ENCODE assay signal across 8 cellular contexts in the genomic region with DNA sequence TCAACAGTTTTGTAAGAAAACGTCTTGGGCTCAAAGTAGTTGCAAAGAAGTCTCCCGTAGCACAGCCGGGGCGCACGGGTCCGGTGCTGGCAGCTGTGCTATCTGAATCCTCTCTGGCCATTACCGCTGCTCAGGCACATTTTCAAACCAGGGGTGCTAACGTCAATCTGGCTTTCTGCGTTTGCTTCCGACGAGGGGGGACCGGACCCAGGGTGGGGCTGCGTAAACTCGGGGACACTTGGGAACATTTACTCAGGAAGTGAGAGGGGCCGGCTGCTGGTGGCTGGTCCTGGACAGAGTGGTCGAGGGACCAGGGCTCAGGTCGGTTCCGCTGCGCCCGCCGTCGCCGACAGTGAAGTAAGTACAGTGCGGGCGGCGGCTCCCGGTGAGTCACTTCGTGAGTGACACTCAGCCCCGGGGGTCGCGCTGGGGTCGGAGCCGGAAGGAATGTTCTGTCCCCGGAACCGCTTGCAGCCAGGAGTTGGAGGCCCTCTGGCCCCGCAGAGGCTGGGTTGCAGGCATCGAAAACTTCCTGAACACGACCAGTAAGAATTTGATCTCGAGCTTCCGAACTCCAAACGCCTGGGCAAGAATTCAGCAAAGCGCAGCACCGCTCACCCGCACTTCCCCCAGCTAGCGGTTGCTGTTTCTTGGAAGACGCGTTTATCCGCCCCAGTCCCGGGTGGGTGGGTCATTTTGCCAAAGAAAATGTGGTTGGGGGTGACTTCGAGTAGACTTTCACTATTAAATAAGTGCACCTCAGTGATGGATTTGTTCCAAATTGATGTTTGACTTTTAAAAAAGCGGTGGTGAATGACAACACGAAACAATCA. TPM values are rescaled to one million over a fixed set of nuclear protein-coding genes. Genes with fewer than 3 reads are reported as not detected.
DNase-seq lines count a peak whose midpoint lies in the region; ATAC-seq and TF ChIP-seq lines count a peak whose summit lies in the region.

No MANE protein-coding gene starts in this region.

- DNase-seq in HEK293T (ENCODE audit: extremely low spot score) (peak; percentile 26), epithelial cell of proximal tubule (ENCODE audit: low read depth) (no peak), neural progenitor cell (ENCODE audit: low spot score) (peak; percentile 78), GM19238 (ENCODE audit: insufficient read length, low spot score) (no peak), NCI-H2029 treated with DMSO at 0.1 percent for 48 hours (lab: John Stamatoyannopoulos, UW) (no peak), NCI-H2196 treated with DMSO at 0.1 percent for 48 hours (lab: John Stamatoyannopoulos, UW; ENCODE audit: unreplicated experiment) (no peak)
- DNase-seq in activated CD4-positive, alpha-beta memory T cell treated with anti-CD3 and anti-CD28 coated beads, Interleukin-2, amount 10 ng/mL, durations not matched to agents 7 days and 5 days: peak; percentile 55

- H3K4me1 Mint-ChIP-seq in activated CD4-positive, alpha-beta memory T cell treated with anti-CD3 and anti-CD28 coated beads, Interleukin-2, amount 10 ng/mL, durations not matched to agents 7 days and 5 days: peaks cover 54% of the 10 kb centered on the region
- peaks cover 38% of the 10 kb centered on the region for H3K4me1 Mint-ChIP-seq in neural progenitor cell

- peak overlapping the region; percentile 84 for H3K4me3 Mint-ChIP-seq in activated CD4-positive, alpha-beta memory T cell treated with anti-CD3 and anti-CD28 coated beads, Interleukin-2, amount 10 ng/mL, durations not matched to agents 7 days and 5 days
- H3K4me3 Mint-ChIP-seq in neural progenitor cell: peak overlapping the region; percentile 91

- TF ChIP-seq CTCF in epithelial cell of proximal tubule (conservative IDR thresholded peaks at IDR 0.05; ENCODE audit: low read depth, low read length) (no peak), neural progenitor cell (IDR thresholded peaks at IDR 0.05) (no peak)

- peak overlapping the region; percentile 88 for H3K4me2 ChIP-seq in neural progenitor cell

- H3K4me3 ChIP-seq in epithelial cell of proximal tubule (ENCODE audit: low read depth, low read length) (peak overlapping the region; percentile 7), neural progenitor cell (peak overlapping the region; percentile 52)

- H3K27ac ChIP-seq in neural progenitor cell: no peak overlapping the region

- peaks cover 50% of the 10 kb centered on the region for H4K20me1 ChIP-seq in neural progenitor cell (ENCODE audit: low read depth)

- no peak overlapping the region for H3K9ac ChIP-seq in neural progenitor cell

- H3K36me3 Mint-ChIP-seq in activated CD4-positive, alpha-beta memory T cell treated with anti-CD3 and anti-CD28 coated beads, Interleukin-2, amount 10 ng/mL, durations not matched to agents 7 days and 5 days (ENCODE audit: low read depth): peaks cover 14% of the 10 kb centered on the region
- H3K36me3 Mint-ChIP-seq in neural progenitor cell: no peaks in the 10 kb centered on the region

- peaks cover 39% of the 10 kb centered on the region for H3K27me3 Mint-ChIP-seq in activated CD4-positive, alpha-beta memory T cell treated with anti-CD3 and anti-CD28 coated beads, Interleukin-2, amount 10 ng/mL, durations not matched to agents 7 days and 5 days
- peaks cover 46% of the 10 kb centered on the region for H3K27me3 Mint-ChIP-seq in neural progenitor cell (ENCODE audit: insufficient read depth, low read depth)

- H3K27ac Mint-ChIP-seq in activated CD4-positive, alpha-beta memory T cell treated with anti-CD3 and anti-CD28 coated beads, Interleukin-2, amount 10 ng/mL, durations not matched to agents 7 days and 5 days: peak overlapping the region; percentile 90
- no peak overlapping the region for H3K27ac Mint-ChIP-seq in neural progenitor cell

- H3K79me2 ChIP-seq in neural progenitor cell (ENCODE audit: low read depth): peaks cover 32% of the 10 kb centered on the region

- H2AFZ ChIP-seq in neural progenitor cell (replicated peaks): peak overlapping the region; percentile 58

- peaks cover 21% of the 10 kb centered on the region for H3K4me1 ChIP-seq in neural progenitor cell

- ATAC-seq in HG03469 (IDR thresholded peaks at IDR 0.05; ENCODE audit: unreplicated experiment): no peak

- POLR2A ChIA-PET in HEK293T (lab: Yijun Ruan, JAX): no interaction called here
- POLR2A ChIA-PET in activated CD4-positive, alpha-beta memory T cell treated with anti-CD3 and anti-CD28 coated beads, Interleukin-2, amount 10 ng/mL, durations not matched to agents 7 days and 5 days (lab: Charles Lee): interaction anchor here (0.7 to 8.2 kb wide), 11 partner anchors 35 to 1281 kb away, joined by 3 to 194 read pairs (median 6); partner anchors contain the start of genes COX10 and ELAC2

- H3K36me3 ChIP-seq in neural progenitor cell: no peaks in the 10 kb centered on the region

- H3K9me3 Mint-ChIP-seq in activated CD4-positive, alpha-beta memory T cell treated with anti-CD3 and anti-CD28 coated beads, Interleukin-2, amount 10 ng/mL, durations not matched to agents 7 days and 5 days: no peaks in the 10 kb centered on the region
- no peaks in the 10 kb centered on the region for H3K9me3 Mint-ChIP-seq in neural progenitor cell

- CTCF ChIA-PET in HEK293T (lab: Yijun Ruan, JAX): interaction anchor here (1.0 kb wide), 1 partner anchor 9 kb away, joined by 3 read pairs; no protein-coding TSS in a partner anchor
- CTCF ChIA-PET in activated CD4-positive, alpha-beta memory T cell treated with anti-CD3 and anti-CD28 coated beads, Interleukin-2, amount 10 ng/mL, durations not matched to agents 7 days and 5 days (lab: Charles Lee): interaction anchor here (6.7 kb wide), 1 partner anchor 101 kb away, joined by 74 read pairs; no protein-coding TSS in a partner anchor

- H3K9me3 ChIP-seq in neural progenitor cell (ENCODE audit: low read depth): no peaks in the 10 kb centered on the region

- peaks cover 88% of the 10 kb centered on the region for H3K27me3 ChIP-seq in neural progenitor cell

- H3F3A ChIP-seq in neural progenitor cell (ENCODE audit: low read depth): peaks cover 43% of the 10 kb centered on the region

TF ChIP-seq in HEK293T, 16 proteins besides CTCF, POLR2A, EP300 and RAD21:
- TF ChIP-seq BHLHE40 (IDR thresholded peaks at IDR 0.05; ENCODE audit: borderline replicate concordance) (no peak), ZNF384 (IDR thresholded peaks at IDR 0.05) (no peak), L3MBTL2 (conservative IDR thresholded peaks at IDR 0.05) (peak; percentile 26; the same call in 1 of the 2 replicates), TARDBP (IDR thresholded peaks at IDR 0.05) (no peak), PKNOX1 (IDR thresholded peaks at IDR 0.05) (peak; percentile 85), LEF1 (IDR thresholded peaks at IDR 0.05; ENCODE audit: borderline replicate concordance) (no peak), ELF4 (IDR thresholded peaks at IDR 0.05) (no peak)
TF ChIP-seq in HEK293T: peak in this region for 2.

RNA-seq across cellular contexts. Expression of gene HS3ST3B1, which starts 1.4 kb away (rescaled TPM):
- total RNA-seq in activated CD4-positive, alpha-beta memory T cell treated with anti-CD3 and anti-CD28 coated beads, Interleukin-2, amount 10 ng/mL, durations not matched to agents 7 days and 5 days: 10 to 100 TPM; 28.9 to 29.9 TPM
- 2.1 and 5.4 TPM in 2 replicates for total RNA-seq in epithelial cell of proximal tubule
- 21.2 and 21.5 TPM in 2 replicates for total RNA-seq in neural progenitor cell (ENCODE audit: low replicate concordance)

Comparison
In these comparisons a context has a peak if more than half of its experiments do, and no peak if none do; other contexts are left out.
1. DNase-seq: peak in HEK293T (single experiment), activated CD4-positive, alpha-beta memory T cell treated with anti-CD3 and anti-CD28 coated beads, Interleukin-2, amount 10 ng/mL, durations not matched to agents 7 days and 5 days (single experiment) and neural progenitor cell (single experiment); none in epithelial cell of proximal tubule (single experiment), GM19238 (single experiment), NCI-H2029 treated with DMSO at 0.1 percent for 48 hours (single experiment) and NCI-H2196 treated with DMSO at 0.1 percent for 48 hours (single experiment).